9 cellular contexts compared by ENCODE assay signal in genomic region chr4:122045533-122045932, GRCh38.
DNase-seq lines count a peak whose midpoint lies in the region; ATAC-seq and TF ChIP-seq lines count a peak whose summit lies in the region.
"Had no signal": no experiment of that assay in that cellular context is flagged by ENCODE, and none has a peak within 500 bp of the region (broad histone marks: within the 10 kb centered on the region; RNA-seq: fewer than 3 reads in every experiment).

No MANE protein-coding gene starts in this region.

- no peak overlapping the region for H3K4me3 ChIP-seq in brain microvascular endothelial cell (ENCODE audit: low read depth, low read length)

- intact Hi-C loops in activated naive CD4-positive, alpha-beta T cell treated with anti-CD3 and anti-CD28 coated beads for 36 hours (cut with micrococcal nuclease) = no loop called here
- intact Hi-C loops in left colon (cut with DNase I, micrococcal nuclease) = no loop called here

- in situ Hi-C loops in brain microvascular endothelial cell (cut with HindIII; ENCODE audit: low pct_ligation_motif_present, low sequenced_read_pairs) = no loop called here

- H3K4me3 Mint-ChIP-seq in activated naive CD4-positive, alpha-beta T cell treated with anti-CD3 and anti-CD28 coated beads for 36 hours = no peak overlapping the region
- H3K4me3 Mint-ChIP-seq: CD4-positive, CD25-positive, alpha-beta regulatory T cell had no signal

- H3K4me1 Mint-ChIP-seq in activated naive CD4-positive, alpha-beta T cell treated with anti-CD3 and anti-CD28 coated beads for 36 hours (ENCODE audit: low read depth) = no peaks in the 10 kb centered on the region
- H3K4me1 Mint-ChIP-seq: CD4-positive, CD25-positive, alpha-beta regulatory T cell had no signal

- H3K9me3 Mint-ChIP-seq in activated naive CD4-positive, alpha-beta T cell treated with anti-CD3 and anti-CD28 coated beads for 36 hours = no peaks in the 10 kb centered on the region
- H3K9me3 Mint-ChIP-seq: CD4-positive, CD25-positive, alpha-beta regulatory T cell had no signal

- H3K27me3 ChIP-seq in brain microvascular endothelial cell (replicated peaks) = no peaks in the 10 kb centered on the region

- peaks cover 4% of the 10 kb centered on the region for H3K27me3 Mint-ChIP-seq in activated naive CD4-positive, alpha-beta T cell treated with anti-CD3 and anti-CD28 coated beads for 36 hours (ENCODE audit: low read depth)

- TF ChIP-seq CTCF in brain microvascular endothelial cell (IDR thresholded peaks at IDR 0.05; ENCODE audit: low read depth, low read length, missing control alignments) = no peak

- no peak overlapping the region for H3K27ac Mint-ChIP-seq in activated naive CD4-positive, alpha-beta T cell treated with anti-CD3 and anti-CD28 coated beads for 36 hours
- H3K27ac Mint-ChIP-seq: CD4-positive, CD25-positive, alpha-beta regulatory T cell had no signal

- H3K27ac ChIP-seq in brain microvascular endothelial cell = no peak overlapping the region

- CTCF ChIA-PET in activated naive CD4-positive, alpha-beta T cell treated with anti-CD3 and anti-CD28 coated beads for 36 hours (lab: Charles Lee) = no interaction called here

- DNase-seq in activated naive CD4-positive, alpha-beta T cell treated with anti-CD3 and anti-CD28 coated beads for 36 hours = peak; percentile 18
- DNase-seq in activated naive CD4-positive, alpha-beta T cell treated with Interleukin-2 at 50 U/mL for 16 hours = no peak
- peak; percentile 94 for DNase-seq in NCI-H226
- DNase-seq in brain microvascular endothelial cell = peak; percentile 92
- DNase-seq in smooth muscle cell of the brain vasculature (ENCODE audit: low read depth, low spot score) = peak; percentile 91
- DNase-seq in left colon = no peak
- DNase-seq: CD4-positive, CD25-positive, alpha-beta regulatory T cell had no signal

- no peaks in the 10 kb centered on the region for H3K36me3 ChIP-seq in brain microvascular endothelial cell (replicated peaks)

- no peak for ATAC-seq in left colon
- no peak for ATAC-seq in HG03196 (IDR thresholded peaks at IDR 0.05; ENCODE audit: unreplicated experiment)
- ATAC-seq in GM19395 (IDR thresholded peaks at IDR 0.05; ENCODE audit: unreplicated experiment) = no peak

- H3K36me3 Mint-ChIP-seq in activated naive CD4-positive, alpha-beta T cell treated with anti-CD3 and anti-CD28 coated beads for 36 hours (ENCODE audit: low read depth) = no peaks in the 10 kb centered on the region
- H3K36me3 Mint-ChIP-seq: CD4-positive, CD25-positive, alpha-beta regulatory T cell had no signal

Comparison
In these comparisons a context has a peak if more than half of its experiments do, and no peak if none do; other contexts are left out.
1. DNase-seq: peak in activated naive CD4-positive, alpha-beta T cell treated with anti-CD3 and anti-CD28 coated beads for 36 hours (single experiment), NCI-H226 (single experiment), brain microvascular endothelial cell (single experiment) and smooth muscle cell of the brain vasculature (single experiment); none in activated naive CD4-positive, alpha-beta T cell treated with Interleukin-2 at 50 U/mL for 16 hours (single experiment) and left colon (0 of 2).